Comparison of ENCODE assay signal across 22 cellular contexts in the genomic region with DNA sequence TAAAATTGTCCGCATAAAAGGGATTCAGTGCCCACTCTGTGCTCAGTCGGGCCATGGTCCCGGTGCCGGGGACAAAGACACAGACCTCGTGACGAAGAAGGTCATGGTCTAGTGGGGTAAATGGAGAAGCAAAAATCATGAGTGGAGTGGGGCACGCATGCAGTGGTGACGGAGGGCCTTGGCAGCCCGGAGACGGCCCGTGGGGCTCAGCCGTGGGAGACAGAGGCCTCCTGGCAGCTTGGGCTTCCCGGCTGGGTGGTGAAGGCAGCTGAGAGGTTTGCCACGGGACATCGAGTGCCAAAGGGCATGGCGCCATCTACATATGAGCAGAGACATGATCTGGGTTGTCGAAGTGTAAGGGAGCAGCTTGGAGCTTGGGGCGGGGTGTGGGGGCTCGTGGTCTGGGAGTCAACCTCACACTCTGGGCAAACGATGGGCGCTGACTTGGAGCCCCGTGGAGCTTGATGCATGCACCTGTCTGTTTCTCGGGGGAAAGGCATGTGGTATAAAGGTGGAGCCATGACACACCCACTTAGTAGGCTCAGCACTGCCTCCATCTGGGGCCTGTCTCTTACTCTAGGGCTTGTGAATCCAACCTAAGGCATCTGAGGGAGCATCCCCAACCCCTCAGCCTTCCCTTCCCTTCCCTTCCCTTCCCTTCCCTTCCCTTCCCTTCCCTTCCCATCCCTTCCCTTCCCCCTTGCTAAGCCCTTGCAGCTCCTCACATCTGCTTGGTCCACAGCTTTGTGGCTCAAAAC.
"Had no signal": no experiment of that assay in that cellular context is flagged by ENCODE, and none has a peak within 500 bp of the region (broad histone marks: within the 10 kb centered on the region; RNA-seq: fewer than 3 reads in every experiment).

No MANE protein-coding gene starts in this region.

- H3K36me3 ChIP-seq: breast epithelium had no signal

- H3K27me3 ChIP-seq: breast epithelium, esophagus squamous epithelium, gastroesophageal sphincter, heart left ventricle had no signal

- H3K4me3 ChIP-seq: breast epithelium, coronary artery, esophagus squamous epithelium, gastroesophageal sphincter, heart left ventricle, thoracic aorta had no signal

- H3K9me3 ChIP-seq: breast epithelium, esophagus squamous epithelium, gastroesophageal sphincter, heart left ventricle, thoracic aorta had no signal

- H3K4me1 ChIP-seq: breast epithelium, esophagus squamous epithelium, gastroesophageal sphincter, heart left ventricle, parathyroid adenoma had no signal

- H3K27ac ChIP-seq: breast epithelium, coronary artery, esophagus squamous epithelium, gastroesophageal sphincter, heart left ventricle, parathyroid adenoma, thoracic aorta, VCaP had no signal

- ATAC-seq: gastroesophageal sphincter, heart left ventricle, left colon, right cardiac atrium had no signal

- DNase-seq: activated CD4-positive, alpha-beta T cell treated with anti-CD3 and anti-CD28 coated beads for 1 hour; activated CD4-positive, alpha-beta T cell treated with anti-CD3 and anti-CD28 coated beads, Interleukin-2, amount 50 U/mL, for 4 hours; activated CD8-positive, alpha-beta memory T cell treated with anti-CD3 and anti-CD28 coated beads for 24 hours; activated CD8-positive, alpha-beta memory T cell treated with anti-CD3 and anti-CD28 coated beads, Interleukin-2, amount 50 U/mL, for 4 hours; activated naive CD4-positive, alpha-beta T cell; activated naive CD8-positive, alpha-beta T cell treated with anti-CD3 and anti-CD28 coated beads, Interleukin-2, amount 10 ng/mL, durations not matched to agents 7 days and 5 days; activated T-cell treated with anti-CD3 and anti-CD28 coated beads, Interleukin-2, amount 50 U/mL, for 24 hours; amniotic stem cell; cerebellar nuclear complex; esophagus squamous epithelium; heart left ventricle; islet precursor cell; left colon; nucleus accumbens; right cardiac atrium; small intestine had no signal
